Comparison of ENCODE assay signal across 28 cellular contexts in genomic region chr18:33918571-33918970, GRCh38.
"Had no signal": no experiment of that assay in that cellular context is flagged by ENCODE, and none has a peak within 500 bp of the region (broad histone marks: within the 10 kb centered on the region; RNA-seq: fewer than 3 reads in every experiment).

No MANE protein-coding gene starts in this region.

- H3K9me3 ChIP-seq: ascending aorta, body of pancreas, SJSA1 had no signal

- H3K4me1 ChIP-seq: ascending aorta, body of pancreas, SJSA1 had no signal

- H3K27me3 ChIP-seq: ascending aorta, body of pancreas, SJSA1 had no signal

- ATAC-seq: activated CD8-positive, alpha-beta T cell treated with anti-CD3 and anti-CD28 coated beads, Interleukin-2, amount 10 ng/mL, durations not matched to agents 7 days and 5 days; activated naive CD4-positive, alpha-beta T cell treated with anti-CD3 and anti-CD28 coated beads, Interleukin-2, amount 50 U/mL, for 72 hours; activated naive CD8-positive, alpha-beta T cell treated with anti-CD3 and anti-CD28 coated beads, Interleukin-2, amount 50 U/mL, for 24 hours; body of pancreas; PC-3; SK-N-SH treated with all-trans-retinoic acid at 6 μM for 48 hours; T-helper 17 cell; WTC11 had no signal

- H3K27ac ChIP-seq: ascending aorta, body of pancreas, SJSA1 had no signal

- H3K36me3 ChIP-seq: ascending aorta, SJSA1 had no signal

- DNase-seq: activated CD4-positive, alpha-beta T cell treated with anti-CD3 and anti-CD28 coated beads for 48 hours; activated CD4-positive, alpha-beta T cell treated with anti-CD3 and anti-CD28 coated beads, Interleukin-2, amount 50 U/mL, for 4 hours; activated CD4-positive, CD25-positive, alpha-beta regulatory T cell treated with anti-CD3 and anti-CD28 coated beads, Interleukin-2, amount 50 U/mL, for 72 hours; activated CD8-positive, alpha-beta memory T cell treated with anti-CD3 and anti-CD28 coated beads, Interleukin-2, amount 50 U/mL, for 48 hours; activated CD8-positive, alpha-beta T cell treated with anti-CD3 and anti-CD28 coated beads, Interleukin-2, amount 10 ng/mL, durations not matched to agents 7 days and 5 days; activated effector memory CD4-positive, alpha-beta T cell treated with anti-CD3 and anti-CD28 coated beads, Interleukin-2, amount 50 U/mL, for 16 hours; activated naive CD4-positive, alpha-beta T cell treated with Interleukin-2 at 50 U/mL for 16 hours; activated naive CD8-positive, alpha-beta T cell treated with anti-CD3 and anti-CD28 coated beads, Interleukin-2, amount 50 U/mL, for 24 hours; activated T-cell treated with anti-CD3 and anti-CD28 coated beads, Interleukin-2, amount 50 U/mL, for 1 hour; amniotic stem cell; body of pancreas; central memory CD4-positive, alpha-beta T cell; cortex of kidney; NCI-H1436; NCI-H1694 treated with DMSO at 0.1 percent for 48 hours; NCI-H2029 treated with DMSO at 0.1 percent for 48 hours; NCI-H345; NCI-H510A; NCI-H526 treated with DMSO at 0.1 percent for 48 hours; PC-3; SHP77; T-helper 17 cell; T-helper 9 cell had no signal

- H3K4me3 ChIP-seq: ascending aorta, body of pancreas, SJSA1 had no signal
